24 cellular contexts compared by ENCODE assay signal in the genomic region with DNA sequence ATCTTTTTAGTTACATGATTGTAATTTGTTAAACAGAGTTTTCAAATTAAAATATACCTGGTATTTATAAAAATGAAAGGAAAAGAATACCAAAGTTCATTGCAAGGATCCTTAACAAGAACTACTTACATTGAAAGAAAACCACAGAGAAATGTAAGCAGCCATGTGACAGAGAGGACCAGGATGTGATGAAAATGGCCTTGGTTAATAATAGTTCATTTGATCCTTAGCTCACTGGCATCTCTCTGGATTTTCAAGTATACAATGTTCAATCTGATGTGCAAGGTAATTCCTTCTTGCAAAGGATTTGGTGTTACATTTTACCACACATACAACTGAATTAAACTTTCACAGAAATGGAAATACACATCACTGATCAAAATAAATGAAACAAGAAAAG.
"Had no signal": no experiment of that assay in that cellular context is flagged by ENCODE, and none has a peak within 500 bp of the region (broad histone marks: within the 10 kb centered on the region; RNA-seq: fewer than 3 reads in every experiment).

No MANE protein-coding gene starts in this region.

- H3K9me3 Mint-ChIP-seq: T-helper 1 cell treated with Interleukin-12 subunit alpha and Interleukin-12 subunit beta and Interleukin-4 antibody, amounts not matched to agents 30 μg/mL and 1 μg/mL, for 36 hours had no signal

- DNase-seq: IMR-90, Karpas-422, KG1, MM.1S, NCI-H1048, NCI-H1105, NCI-H1436 treated with DMSO at 0.1 percent for 48 hours, NCI-H1694, NCI-H187 treated with DMSO at 0.1 percent for 48 hours, NCI-H2029 treated with DMSO at 0.1 percent for 48 hours, NCI-H2171 treated with DMSO at 0.1 percent for 48 hours, NCI-H345, NCI-H446 treated with DMSO at 0.1 percent for 48 hours, NCI-H510A treated with DMSO at 0.1 percent for 48 hours, NCI-H526, NCI-H82, OCI-M1, PC-9, Peyer's patch, SHP77 treated with DMSO at 0.1 percent for 48 hours, SJCRH30 had no signal

- H3K9me3 ChIP-seq: Peyer's patch, SJCRH30 had no signal

- H3K36me3 ChIP-seq: Peyer's patch, SJCRH30 had no signal

- H3K27me3 ChIP-seq: Peyer's patch, SJCRH30 had no signal

- ATAC-seq: Right ventricle myocardium inferior had no signal

- H3K4me3 ChIP-seq: PC-9, Peyer's patch, SJCRH30, SK-N-MC had no signal

- H3K4me3 Mint-ChIP-seq: T-helper 1 cell treated with Interleukin-12 subunit alpha and Interleukin-12 subunit beta and Interleukin-4 antibody, amounts not matched to agents 30 μg/mL and 1 μg/mL, for 36 hours had no signal

- H3K4me1 ChIP-seq: Peyer's patch, SJCRH30 had no signal

- H3K27ac ChIP-seq: PC-9, Peyer's patch, SJCRH30, SK-N-MC had no signal
